Comparison of ENCODE assay signal across 31 cellular contexts in genomic region chr16:85823328-85823920, GRCh38.
"Had no signal": no experiment of that assay in that cellular context is flagged by ENCODE, and none has a peak within 500 bp of the region (broad histone marks: within the 10 kb centered on the region; RNA-seq: fewer than 3 reads in every experiment).

No MANE protein-coding gene starts in this region.

- H3K27me3 ChIP-seq: adrenal gland, body of pancreas, colonic mucosa, gastroesophageal sphincter, hepatocyte had no signal

- DNase-seq: activated B cell treated with CpG ODN at 0.5 μM for 24 hours; activated CD4-positive, alpha-beta T cell treated with anti-CD3 and anti-CD28 coated beads for 48 hours; activated CD4-positive, alpha-beta T cell treated with anti-CD3 and anti-CD28 coated beads, Interleukin-2, amount 50 U/mL, for 1 hour; activated CD4-positive, alpha-beta T cell treated with anti-CD3 and anti-CD28 coated beads, Interleukin-2, amount 50 U/mL, for 48 hours; activated CD8-positive, alpha-beta memory T cell treated with anti-CD3 and anti-CD28 coated beads for 24 hours; activated CD8-positive, alpha-beta T cell treated with anti-CD3 and anti-CD28 coated beads for 36 hours; activated effector memory CD4-positive, alpha-beta T cell treated with anti-CD3 and anti-CD28 coated beads, Interleukin-2, amount 50 U/mL, for 16 hours; activated naive CD4-positive, alpha-beta T cell treated with anti-CD3 and anti-CD28 coated beads for 36 hours; activated naive CD8-positive, alpha-beta T cell treated with anti-CD3 and anti-CD28 coated beads for 36 hours; activated naive CD8-positive, alpha-beta T cell treated with anti-CD3 and anti-CD28 coated beads, Interleukin-2, amount 50 U/mL, for 24 hours; activated T-cell treated with anti-CD3 and anti-CD28 coated beads, Interleukin-2, amount 50 U/mL, for 4 hours; adrenal gland; amygdala; body of pancreas; central memory CD4-positive, alpha-beta T cell; cerebellar nuclear complex; colonic mucosa; effector CD8-positive, alpha-beta T cell; esophagus squamous epithelium; foreskin melanocyte; heart right ventricle; T1000; WERI-Rb-1 had no signal

- FAIRE-seq: endometrium, endothelial cell of umbilical vein had no signal

- H3K4me3 ChIP-seq: adrenal gland, body of pancreas, cardiac muscle cell, colonic mucosa, esophagus squamous epithelium, gastroesophageal sphincter, heart right ventricle, hepatocyte had no signal

- H3K4me2 ChIP-seq: hepatocyte had no signal

- H3K9me3 ChIP-seq: adrenal gland, body of pancreas, colonic mucosa, esophagus squamous epithelium, gastroesophageal sphincter, heart right ventricle had no signal

- H3K79me2 ChIP-seq: hepatocyte had no signal

- H3K36me3 ChIP-seq: adrenal gland, cardiac muscle cell, colonic mucosa, esophagus squamous epithelium, gastroesophageal sphincter, heart right ventricle, WERI-Rb-1 had no signal

- H3K27ac ChIP-seq: adrenal gland, body of pancreas, cardiac muscle cell, colonic mucosa, epithelial cell of prostate, esophagus squamous epithelium, gastroesophageal sphincter, heart right ventricle, WERI-Rb-1 had no signal

- ATAC-seq: activated CD4-positive, CD25-positive, alpha-beta regulatory T cell treated with anti-CD3 and anti-CD28 coated beads, Interleukin-2, amount 50 U/mL, for 24 hours; activated CD8-positive, alpha-beta T cell treated with anti-CD3 and anti-CD28 coated beads for 36 hours; activated naive CD8-positive, alpha-beta T cell treated with anti-CD3 and anti-CD28 coated beads, Interleukin-2, amount 50 U/mL, for 24 hours; activated T-cell treated with anti-CD3 and anti-CD28 coated beads, Interleukin-2, amount 50 U/mL, for 4 hours; activated T-helper 17 cell treated with anti-CD3 and anti-CD28 coated beads, Interleukin-2, amount 50 U/mL, for 72 hours; body of pancreas; gastroesophageal sphincter; heart right ventricle had no signal

- H3K4me1 ChIP-seq: adrenal gland had no signal

- H2AFZ ChIP-seq: hepatocyte had no signal
